9 cellular contexts compared by ENCODE assay signal in the genomic region with DNA sequence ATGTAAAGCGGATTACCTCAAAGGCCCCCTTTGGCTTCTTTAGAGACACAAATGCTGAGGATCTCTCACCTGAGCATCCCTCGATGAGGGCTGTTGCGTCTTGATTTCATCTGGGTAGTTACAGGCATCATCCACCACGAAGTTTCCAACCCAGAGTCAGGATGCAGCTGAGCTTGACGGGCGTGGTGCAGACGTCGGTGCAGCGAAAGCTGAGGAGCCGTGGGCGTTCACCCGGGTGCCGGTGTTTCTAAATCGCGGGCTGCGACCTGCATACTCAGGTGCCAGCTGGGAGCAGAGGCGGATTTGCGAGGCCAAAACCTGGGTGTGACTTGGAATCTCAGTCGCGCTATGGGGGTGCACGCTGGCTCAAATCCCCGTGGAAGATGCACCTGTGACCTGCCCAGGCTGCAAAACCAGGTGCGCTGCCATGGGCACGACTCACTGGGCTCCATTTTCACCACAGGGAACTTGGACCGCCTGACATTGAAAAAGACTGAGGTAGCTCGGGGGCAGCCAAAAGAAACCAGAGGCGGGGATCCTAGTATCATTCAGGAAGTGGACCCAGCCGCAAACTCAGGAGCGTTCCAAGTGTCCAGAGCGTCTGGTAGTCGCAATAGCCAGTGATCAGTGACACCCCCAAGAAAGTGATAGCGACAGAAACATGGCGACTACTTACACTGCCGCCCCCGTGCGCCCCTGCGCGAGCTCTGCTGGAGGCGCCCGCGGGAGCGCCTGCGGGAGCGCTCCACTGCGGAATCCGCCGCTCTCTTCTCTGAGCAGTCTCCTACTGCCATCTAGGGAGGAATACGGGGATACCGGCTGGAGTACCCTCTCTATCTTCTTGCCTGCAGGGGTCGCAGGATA. TPM values are rescaled to one million over a fixed set of nuclear protein-coding genes. Genes with fewer than 3 reads are reported as not detected.
DNase-seq lines count a peak whose midpoint lies in the region; ATAC-seq and TF ChIP-seq lines count a peak whose summit lies in the region.
"Had no signal": no experiment of that assay in that cellular context is flagged by ENCODE, and none has a peak within 500 bp of the region (broad histone marks: within the 10 kb centered on the region; RNA-seq: fewer than 3 reads in every experiment).

No MANE protein-coding gene starts in this region.

- peak; percentile 77 to 86 for TF ChIP-seq RAD21 in liver (IDR thresholded peaks at IDR 0.05)

- intact Hi-C loops in Right ventricle myocardium inferior (cut with DNase I) (no loop called here), cardiac septum (cut with DNase I) (no loop called here), dorsolateral prefrontal cortex (cut with DNase I) (loop anchor here (1.0 to 10.0 kb wide), 7 partner anchors 48 to 438 kb away; partner anchors contain the start of genes FOXA3 (in 1 of the 2) and IRF2BP1 (in 1 of the 2))

- peaks cover 0 to 8% (median 0%) of the 10 kb centered on the region in 45 donors for H3K27me3 ChIP-seq in dorsolateral prefrontal cortex
- H3K27me3 ChIP-seq in liver (ENCODE audit: control insufficient read depth in 4 of 4, insufficient read depth in 4 of 4, low read length in 3 of 4) = peaks cover 0 to 13% (median 8%) of the 10 kb centered on the region in 4 donors

- H3K4me3 ChIP-seq in dorsolateral prefrontal cortex (peak overlapping the region; percentile 45 to 84 (median 68)), liver (ENCODE audit: low read depth in 1 of 3, low read length in 3 of 3) (peak overlapping the region in 1 of 3 donors; percentile 36)

- H3K4me1 ChIP-seq in liver (ENCODE audit: control insufficient read depth in 4 of 4, insufficient read depth in 4 of 4, low read length in 3 of 4) = peaks cover 0 to 8% (median 6%) of the 10 kb centered on the region in 4 donors

- H3K9me3 ChIP-seq in liver (ENCODE audit: control insufficient read depth in 4 of 4, low read length in 3 of 4) = no peaks in the 10 kb centered on the region

- H3K27ac ChIP-seq in dorsolateral prefrontal cortex (peak overlapping the region in 43 of 59 donors; percentile 4 to 89 (median 67)), liver (ENCODE audit: low read depth in 1 of 2, low read length in 2 of 2) (no peak overlapping the region)

- peak; percentile 68 to 100 (median 97) for TF ChIP-seq CTCF in dorsolateral prefrontal cortex (IDR thresholded peaks at IDR 0.05 in 54 of 56, conservative IDR thresholded peaks at IDR 0.05 in 2 of 56; ENCODE audit: low read depth in 1 of 56, partially characterized antibody in 56 of 56)
- TF ChIP-seq CTCF in liver (IDR thresholded peaks at IDR 0.05; ENCODE audit: low read depth, low read length, missing input control) = peak; percentile 81

- ATAC-seq in Right ventricle myocardium inferior (peak; percentile 56), HG03565 (IDR thresholded peaks at IDR 0.05; ENCODE audit: unreplicated experiment) (no peak)
- ATAC-seq in stimulated activated naive CD8-positive, alpha-beta T cell treated with anti-CD3 and anti-CD28 coated beads, Interleukin-15, Interleukin-2, amounts not matched to agents 100 U/mL and 50 U/mL, for 24 hours = peak; percentile 73

- H3K36me3 ChIP-seq in liver (ENCODE audit: control insufficient read depth in 4 of 4, insufficient read depth in 3 of 4, low read depth in 1 of 4, low read length in 3 of 4) = no peaks in the 10 kb centered on the region

- DNase-seq in Right ventricle myocardium inferior (ENCODE audit: missing footprints) (no peak), cardiac septum (ENCODE audit: low spot score) (no peak), NCI-H1694 treated with DMSO at 0.1 percent for 48 hours (lab: John Stamatoyannopoulos, UW) (peak; percentile 87), SW480 (ENCODE audit: low spot score) (peak; percentile 98), dorsolateral prefrontal cortex (peak; percentile 23 to 87 (median 82))
- peak; percentile 52 for DNase-seq in stimulated activated naive CD8-positive, alpha-beta T cell treated with anti-CD3 and anti-CD28 coated beads, Interleukin-15, Interleukin-2, amounts not matched to agents 100 U/mL and 50 U/mL, for 24 hours

- no peak overlapping the region for H3K9ac ChIP-seq in liver (ENCODE audit: low read depth in 1 of 2, low read length in 2 of 2)

- WGBS in liver = 3% methylated on average over 50 of the region's 50 CpGs

TF ChIP-seq in liver, 16 proteins besides CTCF, POLR2A, EP300 and RAD21:
- TF ChIP-seq FOXA1 (IDR thresholded peaks at IDR 0.05) = no peak
- TF ChIP-seq, protein P1, sequence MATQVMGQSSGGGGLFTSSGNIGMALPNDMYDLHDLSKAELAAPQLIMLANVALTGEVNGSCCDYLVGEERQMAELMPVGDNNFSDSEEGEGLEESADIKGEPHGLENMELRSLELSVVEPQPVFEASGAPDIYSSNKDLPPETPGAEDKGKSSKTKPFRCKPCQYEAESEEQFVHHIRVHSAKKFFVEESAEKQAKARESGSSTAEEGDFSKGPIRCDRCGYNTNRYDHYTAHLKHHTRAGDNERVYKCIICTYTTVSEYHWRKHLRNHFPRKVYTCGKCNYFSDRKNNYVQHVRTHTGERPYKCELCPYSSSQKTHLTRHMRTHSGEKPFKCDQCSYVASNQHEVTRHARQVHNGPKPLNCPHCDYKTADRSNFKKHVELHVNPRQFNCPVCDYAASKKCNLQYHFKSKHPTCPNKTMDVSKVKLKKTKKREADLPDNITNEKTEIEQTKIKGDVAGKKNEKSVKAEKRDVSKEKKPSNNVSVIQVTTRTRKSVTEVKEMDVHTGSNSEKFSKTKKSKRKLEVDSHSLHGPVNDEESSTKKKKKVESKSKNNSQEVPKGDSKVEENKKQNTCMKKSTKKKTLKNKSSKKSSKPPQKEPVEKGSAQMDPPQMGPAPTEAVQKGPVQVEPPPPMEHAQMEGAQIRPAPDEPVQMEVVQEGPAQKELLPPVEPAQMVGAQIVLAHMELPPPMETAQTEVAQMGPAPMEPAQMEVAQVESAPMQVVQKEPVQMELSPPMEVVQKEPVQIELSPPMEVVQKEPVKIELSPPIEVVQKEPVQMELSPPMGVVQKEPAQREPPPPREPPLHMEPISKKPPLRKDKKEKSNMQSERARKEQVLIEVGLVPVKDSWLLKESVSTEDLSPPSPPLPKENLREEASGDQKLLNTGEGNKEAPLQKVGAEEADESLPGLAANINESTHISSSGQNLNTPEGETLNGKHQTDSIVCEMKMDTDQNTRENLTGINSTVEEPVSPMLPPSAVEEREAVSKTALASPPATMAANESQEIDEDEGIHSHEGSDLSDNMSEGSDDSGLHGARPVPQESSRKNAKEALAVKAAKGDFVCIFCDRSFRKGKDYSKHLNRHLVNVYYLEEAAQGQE (IDR thresholded peaks at IDR 0.05) = no peak
- TF ChIP-seq, protein P2, sequence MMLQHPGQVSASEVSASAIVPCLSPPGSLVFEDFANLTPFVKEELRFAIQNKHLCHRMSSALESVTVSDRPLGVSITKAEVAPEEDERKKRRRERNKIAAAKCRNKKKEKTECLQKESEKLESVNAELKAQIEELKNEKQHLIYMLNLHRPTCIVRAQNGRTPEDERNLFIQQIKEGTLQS (IDR thresholded peaks at IDR 0.05) = no peak
- TF ChIP-seq SP1 (IDR thresholded peaks at IDR 0.05) = no peak
- TF ChIP-seq JUND (IDR thresholded peaks at IDR 0.05) = no peak
- TF ChIP-seq YY1 (IDR thresholded peaks at IDR 0.05) = peak; percentile 13

RNA-seq across cellular contexts. Expression of gene IGFL4, which starts 36.4 kb away (rescaled TPM):
- total RNA-seq in Right ventricle myocardium inferior = not detected
- total RNA-seq in cardiac septum = not detected
- total RNA-seq in dorsolateral prefrontal cortex = 10 to 100 TPM in 94 of 120 experiments, 1 to 10 TPM in 26; 6.0 to 28.7 (median 12.4) TPM
- total RNA-seq in liver = not detected
- not detected for polyA plus RNA-seq in liver

RNA-seq across cellular contexts. Expression of gene IGFL3, which starts 47.3 kb away (rescaled TPM):
- total RNA-seq in Right ventricle myocardium inferior (not detected), cardiac septum (not detected), dorsolateral prefrontal cortex (not detected), liver (not detected)
- polyA plus RNA-seq in liver = not detected
- total RNA-seq: skeletal muscle tissue had no signal

RNA-seq across cellular contexts. Expression of gene PGLYRP1, which starts 54.3 kb away (rescaled TPM):
- total RNA-seq in Right ventricle myocardium inferior (0.35 TPM), cardiac septum (0.59 TPM), dorsolateral prefrontal cortex (1 to 10 TPM in 5 of 120 experiments, under 1 TPM in 5, not detected in 110; 0.65 to 1.8 (median 1.0) TPM), liver (10 to 100 TPM in 1 of 2 donors, under 1 TPM in 1; 0.25 to 13.9 TPM)
- polyA plus RNA-seq in liver = 1 to 10 TPM in 1 of 2 donors, under 1 TPM in 1; 0.31 to 1.2 TPM

Comparison
In these comparisons a context has a peak if more than half of its experiments do, and no peak if none do; other contexts are left out.
1. DNase-seq: peak in NCI-H1694 treated with DMSO at 0.1 percent for 48 hours (single experiment), SW480 (single experiment), dorsolateral prefrontal cortex (10 of 10) and stimulated activated naive CD8-positive, alpha-beta T cell treated with anti-CD3 and anti-CD28 coated beads, Interleukin-15, Interleukin-2, amounts not matched to agents 100 U/mL and 50 U/mL, for 24 hours (single experiment); none in Right ventricle myocardium inferior (single experiment) and cardiac septum (single experiment).
2. H3K27ac ChIP-seq: peak in dorsolateral prefrontal cortex (43 of 59); none in liver (0 of 2).
3. intact Hi-C loops: an anchor here in dorsolateral prefrontal cortex (1.0 to 10.0 kb wide); none called in Right ventricle myocardium inferior and cardiac septum.